ENCODE assay signal across 15 cellular contexts in the genomic region with DNA sequence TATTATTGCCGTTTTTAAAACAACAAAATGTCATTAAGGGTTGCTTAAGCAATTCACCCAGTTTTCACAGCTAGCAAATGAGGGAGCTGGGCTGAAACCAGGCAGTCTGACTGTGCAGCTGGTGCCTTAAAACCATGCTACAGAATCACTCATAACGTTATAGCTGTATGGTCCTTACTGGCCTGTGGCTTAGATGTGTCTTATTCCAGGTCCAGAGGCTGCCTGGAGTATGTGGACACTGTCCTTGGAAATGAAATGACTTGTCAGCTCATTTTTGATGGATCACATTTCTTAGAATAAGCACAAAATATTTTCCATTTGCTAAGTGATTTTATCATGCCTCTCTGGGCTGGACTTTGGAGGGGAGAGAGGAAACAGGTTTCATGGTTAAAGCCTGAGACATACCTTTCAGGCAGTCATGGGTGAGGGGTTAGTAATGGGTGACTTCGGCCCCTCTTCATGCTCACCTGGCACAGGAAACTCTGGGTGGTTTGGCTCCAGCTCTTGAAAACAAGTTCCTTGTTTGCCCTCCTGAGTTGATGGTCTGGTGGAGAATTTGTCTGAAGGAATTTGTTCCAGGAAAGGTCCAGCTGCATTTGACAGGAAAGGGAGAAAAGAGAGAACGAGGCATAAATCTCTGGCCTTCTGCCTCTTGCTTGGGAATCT.
DNase-seq lines count a peak whose midpoint lies in the region; ATAC-seq and TF ChIP-seq lines count a peak whose summit lies in the region.
"Had no signal": no experiment of that assay in that cellular context is flagged by ENCODE, and none has a peak within 500 bp of the region (broad histone marks: within the 10 kb centered on the region; RNA-seq: fewer than 3 reads in every experiment).

No MANE protein-coding gene starts in this region.

- in situ Hi-C loops in astrocyte of the cerebellum (cut with HindIII; ENCODE audit: low sequenced_read_pairs) = loop anchor here (25.0 kb wide), 1 partner anchor 877 kb away; no protein-coding TSS in a partner anchor

- no peak for TF ChIP-seq POLR2A in right lobe of liver (IDR thresholded peaks at IDR 0.05)

- H3K27me3 ChIP-seq in right lobe of liver (no peaks in the 10 kb centered on the region), stomach smooth muscle (ENCODE audit: control insufficient read depth in 1 of 2, insufficient read depth in 2 of 2, low read length in 2 of 2) (no peaks in the 10 kb centered on the region), SK-N-SH (ENCODE audit: insufficient read depth) (no peaks in the 10 kb centered on the region)

- TF ChIP-seq CTCF in astrocyte of the cerebellum (IDR thresholded peaks at IDR 0.05; ENCODE audit: low read depth, low read length, missing control alignments) (no peak), right lobe of liver (IDR thresholded peaks at IDR 0.05) (no peak), SK-N-SH (IDR thresholded peaks at IDR 0.05) (no peak)

- TF ChIP-seq EP300 in SK-N-SH (IDR thresholded peaks at IDR 0.05; ENCODE audit: borderline replicate concordance in 1 of 2, low read depth in 1 of 2, low read length in 1 of 2) = no peak

- no peaks in the 10 kb centered on the region for H4K20me1 ChIP-seq in SK-N-SH (ENCODE audit: insufficient read depth)

- ATAC-seq in HG02798 (IDR thresholded peaks at IDR 0.05; ENCODE audit: poor library complexity, unreplicated experiment) = peak; percentile 45
- ATAC-seq in right lobe of liver = peak in 3 of 4 donors; percentile 31 to 46 (median 41)
- ATAC-seq in HG02759 (IDR thresholded peaks at IDR 0.05; ENCODE audit: unreplicated experiment) = no peak
- no peak for ATAC-seq in GM21447 (IDR thresholded peaks at IDR 0.05; ENCODE audit: unreplicated experiment)
- ATAC-seq: A549 had no signal

- CTCF ChIA-PET in SK-N-SH (lab: Yijun Ruan, JAX) = no interaction called here

- TF ChIP-seq RAD21 in SK-N-SH (IDR thresholded peaks at IDR 0.05; ENCODE audit: low read length) = no peak

- no peaks in the 10 kb centered on the region for H3F3A ChIP-seq in SK-N-SH (replicated peaks; ENCODE audit: insufficient read depth)

- no peak overlapping the region; the same call in 1 of the 2 replicates for H3K4me2 ChIP-seq in SK-N-SH
- H3K4me2 ChIP-seq: A549 had no signal

- H3K9ac ChIP-seq in stomach smooth muscle (ENCODE audit: low read length in 2 of 2) (no peak overlapping the region), SK-N-SH (no peak overlapping the region)

- H3K9me3 ChIP-seq in right lobe of liver (no peaks in the 10 kb centered on the region), stomach smooth muscle (ENCODE audit: control insufficient read depth in 2 of 2, low read length in 2 of 2) (peaks cover 0 to 5% of the 10 kb centered on the region in 2 donors), SK-N-SH (no peaks in the 10 kb centered on the region)
- H3K9me3 ChIP-seq: A549 had no signal

- H3K27ac ChIP-seq in right lobe of liver (no peak overlapping the region), stomach smooth muscle (ENCODE audit: low read length) (peak overlapping the region; percentile 25), SK-N-SH (ENCODE audit: low read depth in 2 of 2, low read length in 1 of 2) (no peak overlapping the region)
- H3K27ac ChIP-seq: A549 had no signal

- peaks cover 0 to 14% (median 3%) of the 10 kb centered on the region in 4 donors for H3K4me1 ChIP-seq in right lobe of liver
- H3K4me1 ChIP-seq in stomach smooth muscle (ENCODE audit: control insufficient read depth, insufficient read depth, low read length) = no peaks in the 10 kb centered on the region
- no peaks in the 10 kb centered on the region for H3K4me1 ChIP-seq in SK-N-SH (ENCODE audit: control insufficient read depth in 1 of 2, insufficient read depth in 2 of 2, low read depth in 1 of 2, low read length in 1 of 2)
- H3K4me1 ChIP-seq: A549 had no signal

- H3K4me3 ChIP-seq in astrocyte of the cerebellum (ENCODE audit: low read depth, low read length) = no peak overlapping the region
- no peak overlapping the region for H3K4me3 ChIP-seq in right lobe of liver
- peak overlapping the region in 1 of 2 donors; percentile 9 for H3K4me3 ChIP-seq in stomach smooth muscle (ENCODE audit: low read length in 2 of 2)
- no peak overlapping the region for H3K4me3 ChIP-seq in SK-N-SH (ENCODE audit: low read depth in 2 of 2, low read length in 1 of 2)
- H3K4me3 ChIP-seq: A549 had no signal

- WGBS in right lobe of liver (ENCODE audit: insufficient coverage, low coverage, low lambda C conversion rate, missing lambda C conversion rate) = 70% methylated on average over 3 of the region's 4 CpGs
- 11% methylated on average over 4 of the region's 4 CpGs for WGBS in SK-N-SH (ENCODE audit: low lambda C conversion rate)

- intact Hi-C loops in right lobe of liver (cut with DNase I) = no loop called here

- H2AFZ ChIP-seq in SK-N-SH (ENCODE audit: low read depth) = no peak overlapping the region

- DNase-seq in astrocyte of the cerebellum (ENCODE audit: low read depth) (peak; percentile 33), right lobe of liver (no peak), SK-N-SH (no peak)
- DNase-seq: GOT3, Kasumi-1, NCI-H1417, NCI-H2029, NCI-H2171 treated with DMSO at 0.1 percent for 48 hours, NCI-H510A treated with DMSO at 0.1 percent for 48 hours, RPMI8226 had no signal

- H3K36me3 ChIP-seq in right lobe of liver (no peaks in the 10 kb centered on the region), stomach smooth muscle (ENCODE audit: control insufficient read depth in 2 of 2, insufficient read depth in 2 of 2, low read length in 2 of 2) (no peaks in the 10 kb centered on the region), SK-N-SH (replicated peaks in 1 of 2; ENCODE audit: control insufficient read depth in 1 of 2, insufficient read depth in 2 of 2, low read length in 1 of 2) (no peaks in the 10 kb centered on the region)

- POLR2A ChIA-PET in SK-N-SH (lab: Yijun Ruan, JAX) = no interaction called here

- H3K79me2 ChIP-seq in SK-N-SH (ENCODE audit: insufficient read depth) = no peaks in the 10 kb centered on the region

- H3K9me2 ChIP-seq in SK-N-SH = no peaks in the 10 kb centered on the region

TF ChIP-seq in SK-N-SH, 30 proteins besides CTCF, POLR2A, EP300 and RAD21:
- TF ChIP-seq GATA2 (CRISPR knock-in tag; IDR thresholded peaks at IDR 0.05) (no peak), SIN3A (IDR thresholded peaks at IDR 0.05; ENCODE audit: borderline replicate concordance, low read depth, low read length) (no peak)

Comparison
In these comparisons a context has a peak if more than half of its experiments do, and no peak if none do; other contexts are left out.
1. ATAC-seq: peak in HG02798 (single experiment) and right lobe of liver (3 of 4); none in HG02759 (single experiment) and GM21447 (single experiment).